Comparison of ENCODE assay signal across 1 cellular context in genomic region chr5:146446861-146447733, GRCh38.
A peak's percentile ranks its signal among the peaks of the same experiment; 100 is the strongest.
TF ChIP-seq lines count a peak whose summit lies in the region.

Gene TCERG1 (plus strand): TSS chr5:146447333. CDS start chr5:146447350, 17 bp downstream.

TF ChIP-seq in HepG2, 621 proteins besides CTCF, POLR2A, EP300 and RAD21 (continued from another document and continues in another):
- TF ChIP-seq, protein P1, sequence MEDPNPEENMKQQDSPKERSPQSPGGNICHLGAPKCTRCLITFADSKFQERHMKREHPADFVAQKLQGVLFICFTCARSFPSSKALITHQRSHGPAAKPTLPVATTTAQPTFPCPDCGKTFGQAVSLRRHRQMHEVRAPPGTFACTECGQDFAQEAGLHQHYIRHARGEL (CRISPR knock-in tag; IDR thresholded peaks at IDR 0.05): no peak
- TF ChIP-seq, protein P2, sequence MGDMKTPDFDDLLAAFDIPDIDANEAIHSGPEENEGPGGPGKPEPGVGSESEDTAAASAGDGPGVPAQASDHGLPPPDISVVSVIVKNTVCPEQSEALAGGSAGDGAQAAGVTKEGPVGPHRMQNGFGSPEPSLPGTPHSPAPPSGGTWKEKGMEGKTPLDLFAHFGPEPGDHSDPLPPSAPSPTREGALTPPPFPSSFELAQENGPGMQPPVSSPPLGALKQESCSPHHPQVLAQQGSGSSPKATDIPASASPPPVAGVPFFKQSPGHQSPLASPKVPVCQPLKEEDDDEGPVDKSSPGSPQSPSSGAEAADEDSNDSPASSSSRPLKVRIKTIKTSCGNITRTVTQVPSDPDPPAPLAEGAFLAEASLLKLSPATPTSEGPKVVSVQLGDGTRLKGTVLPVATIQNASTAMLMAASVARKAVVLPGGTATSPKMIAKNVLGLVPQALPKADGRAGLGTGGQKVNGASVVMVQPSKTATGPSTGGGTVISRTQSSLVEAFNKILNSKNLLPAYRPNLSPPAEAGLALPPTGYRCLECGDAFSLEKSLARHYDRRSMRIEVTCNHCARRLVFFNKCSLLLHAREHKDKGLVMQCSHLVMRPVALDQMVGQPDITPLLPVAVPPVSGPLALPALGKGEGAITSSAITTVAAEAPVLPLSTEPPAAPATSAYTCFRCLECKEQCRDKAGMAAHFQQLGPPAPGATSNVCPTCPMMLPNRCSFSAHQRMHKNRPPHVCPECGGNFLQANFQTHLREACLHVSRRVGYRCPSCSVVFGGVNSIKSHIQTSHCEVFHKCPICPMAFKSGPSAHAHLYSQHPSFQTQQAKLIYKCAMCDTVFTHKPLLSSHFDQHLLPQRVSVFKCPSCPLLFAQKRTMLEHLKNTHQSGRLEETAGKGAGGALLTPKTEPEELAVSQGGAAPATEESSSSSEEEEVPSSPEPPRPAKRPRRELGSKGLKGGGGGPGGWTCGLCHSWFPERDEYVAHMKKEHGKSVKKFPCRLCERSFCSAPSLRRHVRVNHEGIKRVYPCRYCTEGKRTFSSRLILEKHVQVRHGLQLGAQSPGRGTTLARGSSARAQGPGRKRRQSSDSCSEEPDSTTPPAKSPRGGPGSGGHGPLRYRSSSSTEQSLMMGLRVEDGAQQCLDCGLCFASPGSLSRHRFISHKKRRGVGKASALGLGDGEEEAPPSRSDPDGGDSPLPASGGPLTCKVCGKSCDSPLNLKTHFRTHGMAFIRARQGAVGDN (CRISPR knock-in tag; IDR thresholded peaks at IDR 0.05): peak; percentile 96
- TF ChIP-seq NRL (CRISPR knock-in tag; IDR thresholded peaks at IDR 0.05; ENCODE audit: borderline replicate concordance) (no peak), USF2 (IDR thresholded peaks at IDR 0.05; ENCODE audit: low read depth, low read length) (peak; percentile 76), USF2 (CRISPR knock-in tag; IDR thresholded peaks at IDR 0.05; ENCODE audit: borderline replicate concordance) (peak; percentile 77; the same call in 1 of the 2 replicates), PPARG (CRISPR knock-in tag; conservative IDR thresholded peaks at IDR 0.05) (0 out of 2 replicates have a peak, but pooled peaks have one; percentile 35), IRX3 (CRISPR knock-in tag; IDR thresholded peaks at IDR 0.05; ENCODE audit: borderline replicate concordance, low read depth) (peak; percentile 81), GTF3A (CRISPR knock-in tag; conservative IDR thresholded peaks at IDR 0.05) (no peak), AHR (CRISPR knock-in tag; IDR thresholded peaks at IDR 0.05) (0 out of 2 replicates have a peak, but pooled peaks have one; percentile 16), HMGXB4 (CRISPR knock-in tag; IDR thresholded peaks at IDR 0.05; ENCODE audit: borderline replicate concordance in 1 of 2, low read depth in 1 of 2) (peak; percentile 45 to 55; a peak in 2 of 4 replicates), ZHX2 (IDR thresholded peaks at IDR 0.05; ENCODE audit: low read depth) (peak; percentile 80), ZHX2 (CRISPR knock-in tag; IDR thresholded peaks at IDR 0.05; ENCODE audit: borderline replicate concordance) (no peak), CHD2 (IDR thresholded peaks at IDR 0.05; ENCODE audit: low read depth, low read length) (peak; percentile 91), ZNF17 (CRISPR knock-in tag; IDR thresholded peaks at IDR 0.05) (no peak), PCBP1 (IDR thresholded peaks at IDR 0.05; ENCODE audit: borderline replicate concordance, low read depth, low read length) (0 out of 2 replicates have a peak, but pooled peaks have one; percentile 63), PCBP2 (optimal IDR thresholded peaks at IDR 0.05; ENCODE audit: low read depth, low read length, poor library complexity, severe bottlenecking) (no peak), RFXAP (CRISPR knock-in tag; IDR thresholded peaks at IDR 0.05; ENCODE audit: borderline replicate concordance) (peak; percentile 87), CBFB (CRISPR knock-in tag; IDR thresholded peaks at IDR 0.05) (peak; percentile 53; the same call in 1 of the 2 replicates), NR3C1 (CRISPR knock-in tag; IDR thresholded peaks at IDR 0.05) (no peak), ZFP1 (CRISPR knock-in tag; IDR thresholded peaks at IDR 0.05) (no peak), ZNF547 (CRISPR knock-in tag; IDR thresholded peaks at IDR 0.05) (0 out of 2 replicates have a peak, but pooled peaks have one; percentile 59), ZNF615 (CRISPR knock-in tag; IDR thresholded peaks at IDR 0.05; ENCODE audit: borderline replicate concordance) (no peak; the same call in 1 of the 2 replicates), ZNF784 (CRISPR knock-in tag; IDR thresholded peaks at IDR 0.05; ENCODE audit: borderline replicate concordance) (0 out of 2 replicates have a peak, but pooled peaks have one; percentile 77), HMG20B (CRISPR knock-in tag; conservative IDR thresholded peaks at IDR 0.05) (no peak), ZBTB3 (CRISPR knock-in tag; IDR thresholded peaks at IDR 0.05; ENCODE audit: borderline replicate concordance, low read depth) (peak; percentile 56; the same call in 1 of the 2 replicates), KLF15 (CRISPR knock-in tag; IDR thresholded peaks at IDR 0.05; ENCODE audit: borderline replicate concordance) (no peak), DBP (CRISPR knock-in tag; IDR thresholded peaks at IDR 0.05; ENCODE audit: not compliant biosample characterization) (no peak), ZNF484 (CRISPR knock-in tag; IDR thresholded peaks at IDR 0.05; ENCODE audit: borderline replicate concordance, low read depth) (no peak)
- TF ChIP-seq, protein P3, sequence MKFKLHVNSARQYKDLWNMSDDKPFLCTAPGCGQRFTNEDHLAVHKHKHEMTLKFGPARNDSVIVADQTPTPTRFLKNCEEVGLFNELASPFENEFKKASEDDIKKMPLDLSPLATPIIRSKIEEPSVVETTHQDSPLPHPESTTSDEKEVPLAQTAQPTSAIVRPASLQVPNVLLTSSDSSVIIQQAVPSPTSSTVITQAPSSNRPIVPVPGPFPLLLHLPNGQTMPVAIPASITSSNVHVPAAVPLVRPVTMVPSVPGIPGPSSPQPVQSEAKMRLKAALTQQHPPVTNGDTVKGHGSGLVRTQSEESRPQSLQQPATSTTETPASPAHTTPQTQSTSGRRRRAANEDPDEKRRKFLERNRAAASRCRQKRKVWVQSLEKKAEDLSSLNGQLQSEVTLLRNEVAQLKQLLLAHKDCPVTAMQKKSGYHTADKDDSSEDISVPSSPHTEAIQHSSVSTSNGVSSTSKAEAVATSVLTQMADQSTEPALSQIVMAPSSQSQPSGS (CRISPR knock-in tag; IDR thresholded peaks at IDR 0.05): no peak; the same call in none of the 2 replicates
- TF ChIP-seq, protein P4, sequence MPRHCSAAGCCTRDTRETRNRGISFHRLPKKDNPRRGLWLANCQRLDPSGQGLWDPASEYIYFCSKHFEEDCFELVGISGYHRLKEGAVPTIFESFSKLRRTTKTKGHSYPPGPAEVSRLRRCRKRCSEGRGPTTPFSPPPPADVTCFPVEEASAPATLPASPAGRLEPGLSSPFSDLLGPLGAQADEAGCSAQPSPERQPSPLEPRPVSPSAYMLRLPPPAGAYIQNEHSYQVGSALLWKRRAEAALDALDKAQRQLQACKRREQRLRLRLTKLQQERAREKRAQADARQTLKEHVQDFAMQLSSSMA (CRISPR knock-in tag; IDR thresholded peaks at IDR 0.05): no peak
- TF ChIP-seq, protein P5, sequence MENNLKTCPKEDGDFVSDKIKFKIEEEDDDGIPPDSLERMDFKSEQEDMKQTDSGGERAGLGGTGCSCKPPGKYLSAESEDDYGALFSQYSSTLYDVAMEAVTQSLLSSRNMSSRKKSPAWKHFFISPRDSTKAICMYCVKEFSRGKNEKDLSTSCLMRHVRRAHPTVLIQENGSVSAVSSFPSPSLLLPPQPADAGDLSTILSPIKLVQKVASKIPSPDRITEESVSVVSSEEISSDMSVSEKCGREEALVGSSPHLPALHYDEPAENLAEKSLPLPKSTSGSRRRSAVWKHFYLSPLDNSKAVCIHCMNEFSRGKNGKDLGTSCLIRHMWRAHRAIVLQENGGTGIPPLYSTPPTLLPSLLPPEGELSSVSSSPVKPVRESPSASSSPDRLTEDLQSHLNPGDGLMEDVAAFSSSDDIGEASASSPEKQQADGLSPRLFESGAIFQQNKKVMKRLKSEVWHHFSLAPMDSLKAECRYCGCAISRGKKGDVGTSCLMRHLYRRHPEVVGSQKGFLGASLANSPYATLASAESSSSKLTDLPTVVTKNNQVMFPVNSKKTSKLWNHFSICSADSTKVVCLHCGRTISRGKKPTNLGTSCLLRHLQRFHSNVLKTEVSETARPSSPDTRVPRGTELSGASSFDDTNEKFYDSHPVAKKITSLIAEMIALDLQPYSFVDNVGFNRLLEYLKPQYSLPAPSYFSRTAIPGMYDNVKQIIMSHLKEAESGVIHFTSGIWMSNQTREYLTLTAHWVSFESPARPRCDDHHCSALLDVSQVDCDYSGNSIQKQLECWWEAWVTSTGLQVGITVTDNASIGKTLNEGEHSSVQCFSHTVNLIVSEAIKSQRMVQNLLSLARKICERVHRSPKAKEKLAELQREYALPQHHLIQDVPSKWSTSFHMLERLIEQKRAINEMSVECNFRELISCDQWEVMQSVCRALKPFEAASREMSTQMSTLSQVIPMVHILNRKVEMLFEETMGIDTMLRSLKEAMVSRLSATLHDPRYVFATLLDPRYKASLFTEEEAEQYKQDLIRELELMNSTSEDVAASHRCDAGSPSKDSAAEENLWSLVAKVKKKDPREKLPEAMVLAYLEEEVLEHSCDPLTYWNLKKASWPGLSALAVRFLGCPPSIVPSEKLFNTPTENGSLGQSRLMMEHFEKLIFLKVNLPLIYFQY (CRISPR knock-in tag; IDR thresholded peaks at IDR 0.05; ENCODE audit: borderline replicate concordance): no peak
- TF ChIP-seq, protein P6, sequence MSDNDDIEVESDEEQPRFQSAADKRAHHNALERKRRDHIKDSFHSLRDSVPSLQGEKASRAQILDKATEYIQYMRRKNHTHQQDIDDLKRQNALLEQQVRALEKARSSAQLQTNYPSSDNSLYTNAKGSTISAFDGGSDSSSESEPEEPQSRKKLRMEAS (IDR thresholded peaks at IDR 0.05): peak; percentile 99
